In genomic region chr16:85306071-85306792, GRCh38 we compare ENCODE assay signal across 7 cellular contexts.
DNase-seq lines count a peak whose midpoint lies in the region; ATAC-seq, FAIRE-seq and TF ChIP-seq lines count a peak whose summit lies in the region.

No MANE protein-coding gene starts in this region.

- TF ChIP-seq CTCF in astrocyte (IDR thresholded peaks at IDR 0.05; ENCODE audit: insufficient read depth, low read depth, low read length) = no peak

- no peak overlapping the region for H3K4me3 Mint-ChIP-seq in astrocyte (ENCODE audit: unreplicated experiment)

- H3K36me3 Mint-ChIP-seq in astrocyte (ENCODE audit: low read depth, unreplicated experiment) = no peaks in the 10 kb centered on the region

- H3K9ac ChIP-seq in astrocyte (ENCODE audit: low read length) = no peak overlapping the region

- H3K36me3 ChIP-seq in astrocyte (ENCODE audit: insufficient read depth, low read length) = no peaks in the 10 kb centered on the region

- no peak for FAIRE-seq in astrocyte (lab: Jason Lieb, UNC)

- H3K4me2 ChIP-seq in astrocyte (ENCODE audit: low read length) = peak overlapping the region; percentile 42

- H2AFZ ChIP-seq in astrocyte (ENCODE audit: low read depth, low read length) = no peak overlapping the region

- ATAC-seq in GM18909 (IDR thresholded peaks at IDR 0.05; ENCODE audit: poor library complexity, unreplicated experiment) (peak; percentile 65), HG03460 (IDR thresholded peaks at IDR 0.05; ENCODE audit: unreplicated experiment) (peak; percentile 74)

- peaks cover 14% of the 10 kb centered on the region for H3K4me1 Mint-ChIP-seq in astrocyte (ENCODE audit: low read depth, unreplicated experiment)

- H4K20me1 ChIP-seq in astrocyte (ENCODE audit: insufficient read depth, low read length) = peaks cover 87% of the 10 kb centered on the region

- H3K27me3 Mint-ChIP-seq in astrocyte (ENCODE audit: low read depth, unreplicated experiment) = peaks cover 12% of the 10 kb centered on the region

- no peak overlapping the region for H3K27ac ChIP-seq in astrocyte (ENCODE audit: low read depth, low read length)

- no peak overlapping the region for H3K27ac Mint-ChIP-seq in astrocyte (ENCODE audit: unreplicated experiment)

- DNase-seq in T-helper 9 cell (peak; percentile 45), astrocyte (ENCODE audit: low read depth) (peak; percentile 63), iris pigment epithelial cell (ENCODE audit: low read depth) (peak; percentile 87), NCI-H2227 (lab: John Stamatoyannopoulos, UW; ENCODE audit: unreplicated experiment) (no peak)
- DNase-seq in stimulated activated CD4-positive, alpha-beta T cell treated with anti-CD3 and anti-CD28 coated beads, Interleukin-4, amount 100 ng/mL, for 1 hour = peak; percentile 81

- no peaks in the 10 kb centered on the region for H3K27me3 ChIP-seq in astrocyte (ENCODE audit: insufficient read depth, low read length)

- peaks cover 28% of the 10 kb centered on the region for H3K4me1 ChIP-seq in astrocyte (ENCODE audit: insufficient read depth, low read length)

- H3K9me3 Mint-ChIP-seq in astrocyte (ENCODE audit: unreplicated experiment) = no peaks in the 10 kb centered on the region

- H3K4me3 ChIP-seq in astrocyte (ENCODE audit: insufficient read depth, low read depth, low read length) = no peak overlapping the region

- H3K9me3 ChIP-seq in astrocyte (ENCODE audit: insufficient read depth, low read depth, low read length) = no peaks in the 10 kb centered on the region

- peaks cover 2% of the 10 kb centered on the region for H3K79me2 ChIP-seq in astrocyte (ENCODE audit: insufficient read depth, low read length)
